Comparison of ENCODE assay signal across 12 cellular contexts in the genomic region with DNA sequence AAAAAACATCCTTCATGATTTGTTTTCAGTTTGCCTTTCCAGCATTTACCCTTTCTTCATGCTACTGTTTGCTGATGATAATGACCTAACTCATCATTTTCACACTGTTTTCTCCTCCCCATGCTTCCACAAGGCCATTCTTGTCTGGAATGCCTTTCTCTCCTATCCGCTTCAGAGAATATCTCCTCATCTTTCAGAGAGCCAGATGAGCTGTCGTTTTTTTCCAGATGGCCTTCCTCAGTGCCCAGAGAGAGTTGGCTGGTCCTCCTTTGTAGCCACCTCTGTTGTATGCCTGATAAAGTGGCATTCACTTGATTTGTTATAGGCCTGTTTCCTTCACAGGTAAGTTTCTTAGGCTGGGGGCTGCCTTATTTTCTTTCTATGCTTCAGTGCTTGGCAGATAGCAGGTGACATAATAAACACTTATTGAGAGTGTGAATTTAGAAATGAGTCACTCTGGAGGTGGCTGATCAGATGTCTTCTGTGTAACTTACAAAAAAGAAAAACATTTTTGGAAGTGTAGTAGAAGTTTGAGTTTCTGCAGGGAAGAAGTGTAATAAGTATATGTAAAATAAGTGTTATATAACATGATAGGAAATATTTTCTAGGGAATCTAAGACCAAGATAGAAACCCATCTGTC.
DNase-seq lines count a peak whose midpoint lies in the region; ATAC-seq and TF ChIP-seq lines count a peak whose summit lies in the region.
"Had no signal": no experiment of that assay in that cellular context is flagged by ENCODE, and none has a peak within 500 bp of the region (broad histone marks: within the 10 kb centered on the region; RNA-seq: fewer than 3 reads in every experiment).

No MANE protein-coding gene starts in this region.

- H3K9me3 ChIP-seq in gastrocnemius medialis = no peaks in the 10 kb centered on the region
- no peaks in the 10 kb centered on the region for H3K9me3 ChIP-seq in SJCRH30 (replicated peaks)
- H3K9me3 ChIP-seq: A549 had no signal

- TF ChIP-seq POLR2A in gastrocnemius medialis (IDR thresholded peaks at IDR 0.05) = no peak

- ATAC-seq in HG02678 (IDR thresholded peaks at IDR 0.05; ENCODE audit: unreplicated experiment) (peak; percentile 77), gastrocnemius medialis (peak in 1 of 2 donors; percentile 86), GM19324 (IDR thresholded peaks at IDR 0.05; ENCODE audit: low FRiP score, unreplicated experiment) (no peak)
- ATAC-seq: A549, esophagus mucosa had no signal

- DNase-seq in NCI-H510A treated with DMSO at 0.1 percent for 48 hours (lab: John Stamatoyannopoulos, UW) = peak; percentile 36
- DNase-seq in NCI-H510A (lab: John Stamatoyannopoulos, UW) = no peak
- peak; percentile 59 for DNase-seq in NCI-H1694 treated with DMSO at 0.1 percent for 48 hours (lab: John Stamatoyannopoulos, UW)
- no peak for DNase-seq in gastrocnemius medialis
- no peak for DNase-seq in NCI-H2196 treated with DMSO at 0.1 percent for 48 hours (lab: John Stamatoyannopoulos, UW; ENCODE audit: unreplicated experiment)
- DNase-seq in SJCRH30 = no peak
- DNase-seq: DND-41, nucleus accumbens had no signal

- H3K4me3 ChIP-seq in gastrocnemius medialis (no peak overlapping the region), SJCRH30 (no peak overlapping the region)
- H3K4me3 ChIP-seq: A549 had no signal

- H3K4me1 ChIP-seq in gastrocnemius medialis = peaks cover 5 to 15% of the 10 kb centered on the region in 2 donors
- H3K4me1 ChIP-seq in SJCRH30 = peaks cover 43% of the 10 kb centered on the region

- in situ Hi-C loops in gastrocnemius medialis (cut with MboI; ENCODE audit: low sequenced_read_pairs in 4 of 4) = no loop called here

- no peak for TF ChIP-seq CTCF in gastrocnemius medialis (IDR thresholded peaks at IDR 0.05 in 4 of 5, conservative IDR thresholded peaks at IDR 0.05 in 1 of 5)

- H3K27ac ChIP-seq in gastrocnemius medialis (peak overlapping the region in 3 of 4 donors; percentile 10 to 29 (median 20)), SJCRH30 (no peak overlapping the region)
- H3K27ac ChIP-seq: A549 had no signal

- no peaks in the 10 kb centered on the region for H3K27me3 ChIP-seq in gastrocnemius medialis
- no peaks in the 10 kb centered on the region for H3K27me3 ChIP-seq in SJCRH30

- intact Hi-C loops in gastrocnemius medialis (cut with DNase I; ENCODE audit: low total_unique reads) = no loop called here

- H3K36me3 ChIP-seq in gastrocnemius medialis (no peaks in the 10 kb centered on the region), SJCRH30 (no peaks in the 10 kb centered on the region)

Comparison
In these comparisons a context has a peak if more than half of its experiments do, and no peak if none do; other contexts are left out.
1. DNase-seq: peak in NCI-H510A treated with DMSO at 0.1 percent for 48 hours (single experiment) and NCI-H1694 treated with DMSO at 0.1 percent for 48 hours (single experiment); none in NCI-H510A (single experiment), gastrocnemius medialis (0 of 2), NCI-H2196 treated with DMSO at 0.1 percent for 48 hours (single experiment) and SJCRH30 (0 of 2).